ENCODE assay signal across 8 cellular contexts in genomic region chr21:26405735-26406361, GRCh38.
A peak's percentile ranks its signal among the peaks of the same experiment; 100 is the strongest.
DNase-seq lines count a peak whose midpoint lies in the region; ATAC-seq, FAIRE-seq and TF ChIP-seq lines count a peak whose summit lies in the region.

No MANE protein-coding gene starts in this region.

- H3K9me3 ChIP-seq in MM.1S (replicated peaks; ENCODE audit: insufficient read depth, low read length) (no peaks in the 10 kb centered on the region), neuronal stem cell (replicated peaks in 1 of 2; ENCODE audit: control insufficient read depth in 2 of 2, insufficient read depth in 1 of 2, low read depth in 1 of 2, low read length in 2 of 2) (peaks cover 0 to 2% of the 10 kb centered on the region in 2 donors), suprapubic skin (no peaks in the 10 kb centered on the region)

- H3K27me3 ChIP-seq in MM.1S (replicated peaks; ENCODE audit: insufficient read depth, low read length), result no peaks in the 10 kb centered on the region
- no peaks in the 10 kb centered on the region for H3K27me3 ChIP-seq in bronchial epithelial cell (ENCODE audit: control insufficient read depth, insufficient read depth, low read length)
- H3K27me3 ChIP-seq in neuronal stem cell (ENCODE audit: control insufficient read depth in 3 of 3, insufficient read depth in 3 of 3, low read depth in 1 of 3, low read length in 3 of 3), result no peaks in the 10 kb centered on the region
- H3K27me3 ChIP-seq in suprapubic skin, result no peaks in the 10 kb centered on the region

- DNase-seq in activated CD4-positive, CD25-positive, alpha-beta regulatory T cell treated with anti-CD3 and anti-CD28 coated beads, Interleukin-2, amount 50 U/mL, for 72 hours, result no peak
- DNase-seq in MM.1S (peak; percentile 36), bronchial epithelial cell (ENCODE audit: low read depth) (peak; percentile 92), neuronal stem cell (ENCODE audit: low spot score) (no peak), D721Med (ENCODE audit: insufficient read length, low spot score) (no peak), suprapubic skin (ENCODE audit: low spot score in 2 of 2) (no peak), NCI-H446 treated with DMSO at 0.1 percent for 48 hours (lab: John Stamatoyannopoulos, UW) (no peak)

- no peak overlapping the region for H2BK15ac ChIP-seq in neuronal stem cell (ENCODE audit: low read length)

- no peak for TF ChIP-seq POLR2A in suprapubic skin (IDR thresholded peaks at IDR 0.05)

- H3K4me1 ChIP-seq in MM.1S (ENCODE audit: low read length) (no peaks in the 10 kb centered on the region), neuronal stem cell (ENCODE audit: control insufficient read depth in 2 of 2, insufficient read depth in 1 of 2, low read depth in 1 of 2, low read length in 2 of 2) (peaks cover 2 to 10% of the 10 kb centered on the region in 2 donors), suprapubic skin (peaks cover 10% of the 10 kb centered on the region)

- H3K9ac ChIP-seq in MM.1S (ENCODE audit: low read length) (no peak overlapping the region), neuronal stem cell (ENCODE audit: low read depth, low read length, poor library complexity) (no peak overlapping the region)

- H3F3A ChIP-seq in MM.1S (ENCODE audit: insufficient read depth, low read length), result no peaks in the 10 kb centered on the region

- no peak overlapping the region for H2BK120ac ChIP-seq in neuronal stem cell (ENCODE audit: low read depth, low read length)

- no peaks in the 10 kb centered on the region for H3K79me2 ChIP-seq in MM.1S (ENCODE audit: low read length)

- no peak overlapping the region for H2AK5ac ChIP-seq in neuronal stem cell (ENCODE audit: low read depth, low read length)

- H3K14ac ChIP-seq in neuronal stem cell (ENCODE audit: low read length), result no peak overlapping the region

- H4K91ac ChIP-seq in neuronal stem cell (ENCODE audit: low read depth, low read length, poor library complexity), result no peak overlapping the region

- no peak overlapping the region for H3K4me2 ChIP-seq in MM.1S (ENCODE audit: low read depth, low read length)
- H3K4me2 ChIP-seq in neuronal stem cell (ENCODE audit: insufficient read depth, low read length, poor library complexity, severe bottlenecking), result no peak overlapping the region

- no peak overlapping the region for H3K23ac ChIP-seq in neuronal stem cell (ENCODE audit: low read depth, low read length, poor library complexity)

- TF ChIP-seq EP300 in suprapubic skin (IDR thresholded peaks at IDR 0.05), result no peak

- H3K18ac ChIP-seq in neuronal stem cell (ENCODE audit: low read length), result no peak overlapping the region

- H3K4me3 ChIP-seq in MM.1S (ENCODE audit: low read length) (no peak overlapping the region), bronchial epithelial cell (ENCODE audit: low read depth, low read length) (peak overlapping the region; percentile 28), neuronal stem cell (ENCODE audit: low read length in 2 of 2) (no peak overlapping the region), suprapubic skin (no peak overlapping the region)

- no peak overlapping the region for H3K27ac ChIP-seq in MM.1S (ENCODE audit: low read length)
- no peak overlapping the region for H3K27ac ChIP-seq in neuronal stem cell (replicated peaks; ENCODE audit: low read length)
- H3K27ac ChIP-seq in suprapubic skin, result no peak overlapping the region

- peak overlapping the region; percentile 3; the same call in 1 of the 2 replicates for H2AFZ ChIP-seq in MM.1S (ENCODE audit: low read length)
- H2AFZ ChIP-seq in neuronal stem cell (ENCODE audit: low read length), result peak overlapping the region; percentile 26

- no peaks in the 10 kb centered on the region for H4K20me1 ChIP-seq in MM.1S (ENCODE audit: insufficient read depth, low read length)

- no peak overlapping the region for H3K4ac ChIP-seq in neuronal stem cell (ENCODE audit: low read length)

- H2BK12ac ChIP-seq in neuronal stem cell (ENCODE audit: low read length), result no peak overlapping the region

- no peaks in the 10 kb centered on the region for H3K79me1 ChIP-seq in neuronal stem cell (ENCODE audit: low read depth, low read length)

- TF ChIP-seq CTCF in MM.1S (IDR thresholded peaks at IDR 0.05; ENCODE audit: low read length) (no peak), bronchial epithelial cell (IDR thresholded peaks at IDR 0.05; ENCODE audit: insufficient read depth, low read length, severe bottlenecking) (no peak), D721Med (IDR thresholded peaks at IDR 0.05; ENCODE audit: insufficient read depth, missing control alignments) (no peak), suprapubic skin (IDR thresholded peaks at IDR 0.05) (no peak)

- no CpG with 5 or more reads among the region's 9 CpGs for WGBS in neuronal stem cell (ENCODE audit: extremely low coverage in 2 of 2, insufficient read length in 2 of 2, insufficient replicate concordance in 1 of 2), 2 donors
- WGBS in suprapubic skin, result 44% methylated on average over 9 of the region's 9 CpGs

- FAIRE-seq in bronchial epithelial cell (lab: Jason Lieb, UNC) (peak; percentile 92), D721Med (lab: Jason Lieb, UNC) (no peak)

- peak; percentile 59 for ATAC-seq in activated CD4-positive, CD25-positive, alpha-beta regulatory T cell treated with anti-CD3 and anti-CD28 coated beads, Interleukin-2, amount 50 U/mL, for 24 hours

- H4K8ac ChIP-seq in neuronal stem cell (ENCODE audit: low read depth, low read length), result no peak overlapping the region

- H2BK5ac ChIP-seq in neuronal stem cell (ENCODE audit: low read length), result no peak overlapping the region

- no peaks in the 10 kb centered on the region for H3K9me2 ChIP-seq in MM.1S (replicated peaks; ENCODE audit: insufficient read depth, low read length)

- H3K36me3 ChIP-seq in MM.1S (replicated peaks; ENCODE audit: insufficient read depth, low read length) (no peaks in the 10 kb centered on the region), bronchial epithelial cell (ENCODE audit: control insufficient read depth, insufficient read depth, low read length) (no peaks in the 10 kb centered on the region), neuronal stem cell (replicated peaks in 1 of 2; ENCODE audit: control insufficient read depth in 2 of 2, insufficient read depth in 2 of 2, low read length in 2 of 2) (no peaks in the 10 kb centered on the region), suprapubic skin (no peaks in the 10 kb centered on the region)

Comparison
In these comparisons a context has a peak if more than half of its experiments do, and no peak if none do; other contexts are left out.
1. DNase-seq: peak in MM.1S (single experiment) and bronchial epithelial cell (single experiment); none in activated CD4-positive, CD25-positive, alpha-beta regulatory T cell treated with anti-CD3 and anti-CD28 coated beads, Interleukin-2, amount 50 U/mL, for 72 hours (single experiment), neuronal stem cell (single experiment), D721Med (single experiment), suprapubic skin (0 of 2) and NCI-H446 treated with DMSO at 0.1 percent for 48 hours (single experiment).